Comparison of ENCODE assay signal across 8 cellular contexts in genomic region chr6:3848925-3849605, GRCh38. TPM values are rescaled to one million over a fixed set of nuclear protein-coding genes. Genes with fewer than 3 reads are reported as not detected.
A peak's percentile ranks its signal among the peaks of the same experiment; 100 is the strongest.
DNase-seq lines count a peak whose midpoint lies in the region; TF ChIP-seq lines count a peak whose summit lies in the region.

FAM50B (plus strand) TSS chr6:3849373; CDS start chr6:3849812, 439 bp downstream.

- no peaks in the 10 kb centered on the region for H3K27me3 Mint-ChIP-seq in brain

- H3K9me3 ChIP-seq in iPS DF 6.9 (ENCODE audit: control insufficient read depth, insufficient read depth, low read length), result no peaks in the 10 kb centered on the region

- no peaks in the 10 kb centered on the region for H3K36me3 ChIP-seq in H7 (replicated peaks; ENCODE audit: control insufficient read depth, insufficient read depth, low read length)
- H3K36me3 ChIP-seq in iPS DF 6.9 (ENCODE audit: control insufficient read depth, insufficient read depth, low read length), result no peaks in the 10 kb centered on the region

- DNase-seq in GF-D8 (lab: John Stamatoyannopoulos, UW), result peak; percentile 28
- peak; percentile 98 for DNase-seq in H7
- peak; percentile 86 for DNase-seq in NCI-H1048 (lab: John Stamatoyannopoulos, UW)
- peak; percentile 88 for DNase-seq in T1000 (lab: John Stamatoyannopoulos, UW)
- peak; percentile 58 for DNase-seq in iPS DF 6.9 (ENCODE audit: low read depth, low spot score)
- peak; percentile 37 for DNase-seq in skeletal muscle cell (ENCODE audit: low read depth)
- no peak for DNase-seq in NCI-H345 (lab: John Stamatoyannopoulos, UW)

- H3K27ac Mint-ChIP-seq in brain, result peak within 1 kb of the TSS in 3 of 5 experiments; percentile 72 to 88 (median 77)

- TF ChIP-seq CTCF in brain (conservative IDR thresholded peaks at IDR 0.05), result peak; percentile 68 to 90

- no peak within 1 kb of the TSS for H3K27ac ChIP-seq in iPS DF 6.9 (ENCODE audit: low read length)

- peaks cover 11% of the 10 kb centered on the region; the same call in 1 of the 2 replicates for H3K27me3 ChIP-seq in H7 (ENCODE audit: control insufficient read depth, insufficient read depth, low read length)
- no peaks in the 10 kb centered on the region for H3K27me3 ChIP-seq in iPS DF 6.9 (ENCODE audit: control insufficient read depth, insufficient read depth, low read length)

- peaks cover 2% of the 10 kb centered on the region; the same call in 1 of the 2 replicates for H3K4me1 ChIP-seq in iPS DF 6.9 (ENCODE audit: control insufficient read depth, insufficient read depth, low read length)

- peaks cover 0 to 5% (median 0%) of the 10 kb centered on the region in 5 experiments for H3K9me3 Mint-ChIP-seq in brain

- no CpG with 5 or more reads among the region's 49 CpGs for WGBS in iPS DF 6.9 (ENCODE audit: insufficient coverage, insufficient read length)

- peaks cover 13% of the 10 kb centered on the region for H3K4me1 Mint-ChIP-seq in brain

- H3K4me3 ChIP-seq in H7 (ENCODE audit: insufficient read depth, low read depth, low read length) (peak within 1 kb of the TSS; percentile 71), iPS DF 6.9 (ENCODE audit: low read length) (peak within 1 kb of the TSS; percentile 50; the same call in 1 of the 2 replicates), skeletal muscle cell (ENCODE audit: low read depth, low read length) (peak within 1 kb of the TSS; percentile 49)

- H3K4me3 Mint-ChIP-seq in brain, result peak within 1 kb of the TSS; percentile 8 to 86 (median 80)

- H3K36me3 Mint-ChIP-seq in brain, result no peaks in the 10 kb centered on the region

RNA-seq across cellular contexts. Expression of gene FAM50B, which starts in this region (rescaled TPM):
- total RNA-seq in H7 (2014; rRNA removed; shearing (Covaris generic)), result 3.5 and 4.0 TPM in 2 replicates
- 25.1 TPM for polyA plus RNA-seq in brain (ENCODE audit: insufficient read depth, low read depth, low replicate concordance)
